ENCODE assay signal across 9 cellular contexts in genomic region chr1:225848044-225848955, GRCh38. TPM values are rescaled to one million over a fixed set of nuclear protein-coding genes. Genes with fewer than 3 reads are reported as not detected.
DNase-seq lines count a peak whose midpoint lies in the region; ATAC-seq and TF ChIP-seq lines count a peak whose summit lies in the region.
"Had no signal": no experiment of that assay in that cellular context is flagged by ENCODE, and none has a peak within 500 bp of the region (broad histone marks: within the 10 kb centered on the region; RNA-seq: fewer than 3 reads in every experiment).

No MANE protein-coding gene starts in this region.

- H3K9ac ChIP-seq in BLaER1: peak overlapping the region; percentile 44
- H3K9ac ChIP-seq in OCI-LY3 (ENCODE audit: low read length): peak overlapping the region; percentile 62
- H3K9ac ChIP-seq: parathyroid adenoma had no signal

- peaks cover 73% of the 10 kb centered on the region for H3K4me1 ChIP-seq in BLaER1
- peaks cover 69% of the 10 kb centered on the region for H3K4me1 ChIP-seq in OCI-LY3 (ENCODE audit: low read length)
- H3K4me1 ChIP-seq: parathyroid adenoma had no signal

- peak overlapping the region; percentile 5; the same call in 1 of the 2 replicates for H2AFZ ChIP-seq in OCI-LY3 (ENCODE audit: low read depth, low read length)
- H2AFZ ChIP-seq: parathyroid adenoma had no signal

- H3K36me3 Mint-ChIP-seq in glutamatergic neuron (ENCODE audit: unreplicated experiment): peaks cover 10% of the 10 kb centered on the region

- H3K9me3 ChIP-seq in BLaER1: peaks cover 10% of the 10 kb centered on the region
- no peaks in the 10 kb centered on the region for H3K9me3 ChIP-seq in OCI-LY3 (ENCODE audit: insufficient read depth, low read length)

- H3K4me3 ChIP-seq in BLaER1 (peak overlapping the region; percentile 41; the same call in 1 of the 2 replicates), OCI-LY3 (ENCODE audit: low read length) (peak overlapping the region; percentile 43)

- peaks cover 12% of the 10 kb centered on the region for H3K27me3 Mint-ChIP-seq in glutamatergic neuron (ENCODE audit: unreplicated experiment)

- no peaks in the 10 kb centered on the region for H3K27me3 ChIP-seq in BLaER1
- no peaks in the 10 kb centered on the region for H3K27me3 ChIP-seq in OCI-LY3 (ENCODE audit: low read depth, low read length)

- DNase-seq in glutamatergic neuron (peak; percentile 43), G401 (ENCODE audit: low spot score) (no peak), T1000 (lab: John Stamatoyannopoulos, UW) (no peak), iPS-NIHi11 (ENCODE audit: low spot score) (no peak)

- H3K27ac Mint-ChIP-seq in glutamatergic neuron (ENCODE audit: unreplicated experiment): peak overlapping the region; percentile 91

- TF ChIP-seq CTCF in OCI-LY3 (IDR thresholded peaks at IDR 0.05; ENCODE audit: low read depth, low read length): no peak
- TF ChIP-seq CTCF in glutamatergic neuron (IDR thresholded peaks at IDR 0.05; ENCODE audit: partially characterized antibody, unreplicated experiment): no peak

- ATAC-seq in GM18520 (IDR thresholded peaks at IDR 0.05; ENCODE audit: unreplicated experiment) (peak; percentile 47), HG02943 (IDR thresholded peaks at IDR 0.05; ENCODE audit: low read depth, unreplicated experiment) (peak; percentile 58)

- H3K4me2 ChIP-seq in BLaER1 (peak overlapping the region; percentile 90), OCI-LY3 (ENCODE audit: low read length) (peak overlapping the region; percentile 70)

- H3K4me3 Mint-ChIP-seq in glutamatergic neuron (ENCODE audit: unreplicated experiment): peak overlapping the region; percentile 60

- H4K20me1 ChIP-seq in BLaER1: no peaks in the 10 kb centered on the region
- no peaks in the 10 kb centered on the region for H4K20me1 ChIP-seq in OCI-LY3 (ENCODE audit: insufficient read depth, low read length)

- in situ Hi-C loops in G401 (cut with HindIII; ENCODE audit: low sequenced_read_pairs): no loop called here

- no peaks in the 10 kb centered on the region for H3K79me2 ChIP-seq in OCI-LY3 (ENCODE audit: low read length)
- H3K79me2 ChIP-seq: parathyroid adenoma had no signal

- H3K36me3 ChIP-seq in BLaER1 (peaks cover 66% of the 10 kb centered on the region), OCI-LY3 (replicated peaks; ENCODE audit: low read depth, low read length) (peaks cover 44% of the 10 kb centered on the region)

- H3K4me1 Mint-ChIP-seq in glutamatergic neuron (ENCODE audit: low read depth, unreplicated experiment): peaks cover 16% of the 10 kb centered on the region

- H3K9me3 Mint-ChIP-seq in glutamatergic neuron (ENCODE audit: unreplicated experiment): peaks cover 5% of the 10 kb centered on the region

- H3K27ac ChIP-seq in BLaER1: peak overlapping the region; percentile 76
- peak overlapping the region; percentile 94 for H3K27ac ChIP-seq in OCI-LY3 (ENCODE audit: low read length)
- H3K27ac ChIP-seq: parathyroid adenoma had no signal

RNA-seq across cellular contexts. Expression of gene TMEM63A, which starts 33.9 kb away (rescaled TPM):
- total RNA-seq in glutamatergic neuron (ENCODE audit: unreplicated experiment): 1.1 TPM
- total RNA-seq in G401 (2014; rRNA removed; shearing (Covaris generic)): 1.8 and 2.2 TPM in 2 replicates

RNA-seq across cellular contexts. Expression of gene EPHX1, which starts 38.4 kb away (rescaled TPM):
- total RNA-seq in glutamatergic neuron (ENCODE audit: unreplicated experiment): 60.4 TPM
- 23.5 and 30.0 TPM in 2 replicates for total RNA-seq in G401 (2014; rRNA removed; shearing (Covaris generic))

RNA-seq across cellular contexts. Expression of gene LEFTY1, which starts 40.6 kb away (rescaled TPM):
- 2.3 TPM for total RNA-seq in glutamatergic neuron (ENCODE audit: unreplicated experiment)
- not detected in 2 replicates for total RNA-seq in G401 (2014; rRNA removed; shearing (Covaris generic))
